Comparison of ENCODE assay signal across 21 cellular contexts in genomic region chr6:145110109-145110508, GRCh38.
A peak's percentile ranks its signal among the peaks of the same experiment; 100 is the strongest.
DNase-seq lines count a peak whose midpoint lies in the region; ATAC-seq, FAIRE-seq and TF ChIP-seq lines count a peak whose summit lies in the region.
"Had no signal": no experiment of that assay in that cellular context is flagged by ENCODE, and none has a peak within 500 bp of the region (broad histone marks: within the 10 kb centered on the region; RNA-seq: fewer than 3 reads in every experiment).

No MANE protein-coding gene starts in this region.

- DNase-seq in A172 (ENCODE audit: low spot score) (peak; percentile 13), NCI-H226 (peak; percentile 47), MCF 10A (ENCODE audit: unreplicated experiment) (peak; percentile 72), keratinocyte (ENCODE audit: low read depth, low spot score) (no peak), substantia nigra (lab: John Stamatoyannopoulos, UW) (no peak), NCI-H2227 treated with DMSO at 0.1 percent for 48 hours (lab: John Stamatoyannopoulos, UW) (no peak)
- DNase-seq: COR-L47, DMS153, HFFc6, KBM-7, MG63, NCI-H1092 treated with DMSO at 0.1 percent for 48 hours, NCI-H1694, RPMI8226 had no signal

- peak overlapping the region; percentile 3 for H3K4me2 ChIP-seq in keratinocyte (ENCODE audit: control insufficient read depth, extremely low read depth, insufficient read depth, low read depth, low read length)
- H3K4me2 ChIP-seq: A549, GM23338 had no signal

- CTCF ChIA-PET in MCF 10A (lab: Yijun Ruan, JAX) = interaction anchor here (0.7 kb wide), 2 partner anchors 191 to 516 kb away, joined by 3 to 4 read pairs; no protein-coding TSS in a partner anchor

- H3K9me1 ChIP-seq in keratinocyte (ENCODE audit: control insufficient read depth, extremely low read depth, insufficient read depth, low read length) = no peaks in the 10 kb centered on the region

- dilution Hi-C loops in keratinocyte (cut with MboI; ENCODE audit: extremely low pct_ligation_motif_present, low sequenced_read_pairs) = no loop called here

- H2AFZ ChIP-seq in keratinocyte (ENCODE audit: control insufficient read depth, low read length) = no peak overlapping the region
- H2AFZ ChIP-seq: GM23338 had no signal

- no peaks in the 10 kb centered on the region for H3K27me3 Mint-ChIP-seq in MCF 10A (ENCODE audit: insufficient read depth, unreplicated experiment)

- no peak overlapping the region for H3K27ac ChIP-seq in keratinocyte (ENCODE audit: control insufficient read depth, insufficient read depth, low read length)
- no peak overlapping the region for H3K27ac ChIP-seq in substantia nigra (ENCODE audit: low read depth, low read length, poor library complexity, severe bottlenecking)
- H3K27ac ChIP-seq: A549 had no signal

- peaks cover 23% of the 10 kb centered on the region for H3K4me1 ChIP-seq in keratinocyte (ENCODE audit: control insufficient read depth, extremely low read depth, insufficient read depth, low read length)
- H3K4me1 ChIP-seq: A549 had no signal

- H3K27ac Mint-ChIP-seq in MCF 10A (ENCODE audit: low read depth, unreplicated experiment) = peak overlapping the region; percentile 11
- H3K27ac Mint-ChIP-seq: CD14-positive monocyte, GM23338, HFFc6 had no signal

- POLR2A ChIA-PET in MCF 10A (lab: Yijun Ruan, JAX) = interaction anchor here (1.1 to 1.4 kb wide), 4 partner anchors 14 to 41 kb away, joined by 3 to 5 read pairs (median 4); no protein-coding TSS in a partner anchor

- ATAC-seq in HG03460 (IDR thresholded peaks at IDR 0.05; ENCODE audit: unreplicated experiment) (no peak), GM21529 (IDR thresholded peaks at IDR 0.05; ENCODE audit: unreplicated experiment) (no peak)
- ATAC-seq: A549, GM23338 had no signal

- H3K9me3 ChIP-seq in keratinocyte (ENCODE audit: control insufficient read depth, low read depth, low read length) = no peaks in the 10 kb centered on the region
- H3K9me3 ChIP-seq: A549, MG63 had no signal

- H3K4me3 Mint-ChIP-seq in MCF 10A (ENCODE audit: unreplicated experiment) = no peak overlapping the region
- H3K4me3 Mint-ChIP-seq: CD14-positive monocyte, GM23338, HFFc6 had no signal

- H3K79me2 ChIP-seq in keratinocyte (ENCODE audit: control insufficient read depth, insufficient read depth, low read length) = no peaks in the 10 kb centered on the region

- no peaks in the 10 kb centered on the region for H3K36me3 Mint-ChIP-seq in MCF 10A (ENCODE audit: insufficient read depth, unreplicated experiment)
- H3K36me3 Mint-ChIP-seq: CD14-positive monocyte had no signal

- peaks cover 13% of the 10 kb centered on the region for H3K9me3 Mint-ChIP-seq in MCF 10A (ENCODE audit: unreplicated experiment)
- H3K9me3 Mint-ChIP-seq: HFFc6 had no signal

- no peak overlapping the region for H3K4me3 ChIP-seq in keratinocyte (ENCODE audit: control insufficient read depth in 2 of 3, extremely low read depth in 1 of 3, insufficient read depth in 2 of 3, low read depth in 1 of 3, low read length in 3 of 3)
- H3K4me3 ChIP-seq: A549, GM23338, MG63 had no signal

- peaks cover 22% of the 10 kb centered on the region for H3K4me1 Mint-ChIP-seq in MCF 10A (ENCODE audit: insufficient read depth, unreplicated experiment)
- H3K4me1 Mint-ChIP-seq: CD14-positive monocyte had no signal

- no peak for TF ChIP-seq CTCF in MCF 10A (IDR thresholded peaks at IDR 0.05; ENCODE audit: unreplicated experiment)
- no peak for TF ChIP-seq CTCF in keratinocyte (optimal IDR thresholded peaks at IDR 0.05 in 1 of 3, IDR thresholded peaks at IDR 0.05 in 1 of 3, conservative IDR thresholded peaks at IDR 0.05 in 1 of 3; ENCODE audit: extremely low read depth in 1 of 3, insufficient read depth in 2 of 3, low read length in 3 of 3)

- H3K9ac ChIP-seq in keratinocyte (ENCODE audit: control insufficient read depth, extremely low read depth, insufficient read depth, low read length) = no peak overlapping the region

- no TSS peak for BruUV-seq in MCF 10A (replicated peaks; lab: Mats Ljungman, UMichigan)

- H4K20me1 ChIP-seq in keratinocyte (ENCODE audit: control insufficient read depth, extremely low read depth, insufficient read depth, low read length) = no peaks in the 10 kb centered on the region

- peak; percentile 95 for FAIRE-seq in keratinocyte (lab: Jason Lieb, UNC)
- FAIRE-seq: A549, G401.6, GM12891 had no signal

- no peaks in the 10 kb centered on the region for H3K36me3 ChIP-seq in keratinocyte (ENCODE audit: control insufficient read depth in 2 of 2, extremely low read depth in 1 of 2, insufficient read depth in 2 of 2, low read length in 2 of 2)
- H3K36me3 ChIP-seq: MG63 had no signal

- no peaks in the 10 kb centered on the region for H3K27me3 ChIP-seq in keratinocyte (ENCODE audit: control insufficient read depth, extremely low read depth, insufficient read depth, low read length)
- H3K27me3 ChIP-seq: MG63 had no signal

- intact Hi-C loops in MCF 10A (cut with micrococcal nuclease) = no loop called here

Comparison
In these comparisons a context has a peak if more than half of its experiments do, and no peak if none do; other contexts are left out.
1. DNase-seq: peak in A172 (single experiment), NCI-H226 (single experiment) and MCF 10A (single experiment); none in keratinocyte (single experiment), substantia nigra (0 of 49) and NCI-H2227 treated with DMSO at 0.1 percent for 48 hours (single experiment).